ENCODE assay signal across 16 cellular contexts in genomic region chr2:39870871-39871270, GRCh38.
"Had no signal": no experiment of that assay in that cellular context is flagged by ENCODE, and none has a peak within 500 bp of the region (broad histone marks: within the 10 kb centered on the region; RNA-seq: fewer than 3 reads in every experiment).

No MANE protein-coding gene starts in this region.

- H3K4me1 Mint-ChIP-seq: activated CD4-positive, alpha-beta T cell treated with anti-CD3 and anti-CD28 coated beads, Interleukin-2, amount 10 ng/mL, durations not matched to agents 7 days and 5 days; activated naive CD4-positive, alpha-beta T cell treated with anti-CD3 and anti-CD28 coated beads, Interleukin-2, amount 10 ng/mL, durations not matched to agents 7 days and 5 days; activated T-helper 17 cell treated with anti-CD3 and anti-CD28 coated beads, Interleukin-2, amount 50 U/mL, for 72 hours; memory B cell; stimulated activated effector memory CD8-positive, alpha-beta T cell treated with anti-CD3 and anti-CD28 coated beads, Interleukin-12 subunit alpha, Interleukin-12 subunit beta, amount 100 ng/mL, for 72 hours; T-cell; WTC11 had no signal

- DNase-seq: activated CD4-positive, alpha-beta T cell treated with anti-CD3 and anti-CD28 coated beads, Interleukin-2, amount 10 ng/mL, durations not matched to agents 7 days and 5 days; activated CD8-positive, alpha-beta memory T cell treated with anti-CD3 and anti-CD28 coated beads for 24 hours; activated naive CD4-positive, alpha-beta T cell treated with anti-CD3 and anti-CD28 coated beads, Interleukin-2, amount 10 ng/mL, durations not matched to agents 7 days and 5 days; activated T-cell treated with anti-CD3 and anti-CD28 coated beads for 4 hours; esophagus squamous epithelium; heart left ventricle; left lung; pancreas; T-cell; thyroid gland; uterus had no signal

- H3K27ac Mint-ChIP-seq: activated CD4-positive, alpha-beta T cell treated with anti-CD3 and anti-CD28 coated beads, Interleukin-2, amount 10 ng/mL, durations not matched to agents 7 days and 5 days; activated naive CD4-positive, alpha-beta T cell treated with anti-CD3 and anti-CD28 coated beads, Interleukin-2, amount 10 ng/mL, durations not matched to agents 7 days and 5 days; activated T-helper 17 cell treated with anti-CD3 and anti-CD28 coated beads, Interleukin-2, amount 50 U/mL, for 72 hours; memory B cell; stimulated activated effector memory CD8-positive, alpha-beta T cell treated with anti-CD3 and anti-CD28 coated beads, Interleukin-12 subunit alpha, Interleukin-12 subunit beta, amount 100 ng/mL, for 72 hours; T-cell; WTC11 had no signal

- H3K27me3 Mint-ChIP-seq: activated naive CD4-positive, alpha-beta T cell treated with anti-CD3 and anti-CD28 coated beads, Interleukin-2, amount 10 ng/mL, durations not matched to agents 7 days and 5 days had no signal

- H3K9me3 Mint-ChIP-seq: activated naive CD4-positive, alpha-beta T cell treated with anti-CD3 and anti-CD28 coated beads, Interleukin-2, amount 10 ng/mL, durations not matched to agents 7 days and 5 days; activated T-helper 17 cell treated with anti-CD3 and anti-CD28 coated beads, Interleukin-2, amount 50 U/mL, for 72 hours; memory B cell; stimulated activated effector memory CD8-positive, alpha-beta T cell treated with anti-CD3 and anti-CD28 coated beads, Interleukin-12 subunit alpha, Interleukin-12 subunit beta, amount 100 ng/mL, for 72 hours; WTC11 had no signal

- H3K4me1 ChIP-seq: left lung, pancreas, uterus had no signal

- H3K36me3 Mint-ChIP-seq: activated naive CD4-positive, alpha-beta T cell treated with anti-CD3 and anti-CD28 coated beads, Interleukin-2, amount 10 ng/mL, durations not matched to agents 7 days and 5 days; memory B cell; stimulated activated effector memory CD8-positive, alpha-beta T cell treated with anti-CD3 and anti-CD28 coated beads, Interleukin-12 subunit alpha, Interleukin-12 subunit beta, amount 100 ng/mL, for 72 hours; T-cell; WTC11 had no signal

- H3K27ac ChIP-seq: esophagus squamous epithelium, heart left ventricle, left lung, pancreas, skin epidermis, thyroid gland, uterus had no signal

- H3K4me3 ChIP-seq: esophagus squamous epithelium, heart left ventricle, left lung, pancreas, skin epidermis, thyroid gland, uterus had no signal

- H3K36me3 ChIP-seq: esophagus squamous epithelium, heart left ventricle, left lung, pancreas, thyroid gland, uterus had no signal

- H3K27me3 ChIP-seq: esophagus squamous epithelium, left lung, pancreas, thyroid gland, uterus had no signal

- H3K4me3 Mint-ChIP-seq: activated CD4-positive, alpha-beta T cell treated with anti-CD3 and anti-CD28 coated beads, Interleukin-2, amount 10 ng/mL, durations not matched to agents 7 days and 5 days; activated naive CD4-positive, alpha-beta T cell treated with anti-CD3 and anti-CD28 coated beads, Interleukin-2, amount 10 ng/mL, durations not matched to agents 7 days and 5 days; activated T-helper 17 cell treated with anti-CD3 and anti-CD28 coated beads, Interleukin-2, amount 50 U/mL, for 72 hours; memory B cell; stimulated activated effector memory CD8-positive, alpha-beta T cell treated with anti-CD3 and anti-CD28 coated beads, Interleukin-12 subunit alpha, Interleukin-12 subunit beta, amount 100 ng/mL, for 72 hours; T-cell; WTC11 had no signal

- H3K9me3 ChIP-seq: esophagus squamous epithelium, heart left ventricle, left lung, pancreas, thyroid gland, uterus had no signal
